In genomic region chr20:44412402-44413144, GRCh38 we compare ENCODE assay signal across 20 cellular contexts. TPM values are rescaled to one million over a fixed set of nuclear protein-coding genes. Genes with fewer than 3 reads are reported as not detected.
"Had no signal": no experiment of that assay in that cellular context is flagged by ENCODE, and none has a peak within 500 bp of the region (broad histone marks: within the 10 kb centered on the region; RNA-seq: fewer than 3 reads in every experiment).

No MANE protein-coding gene starts in this region.

- H3K4me3 Mint-ChIP-seq: activated CD4-positive, alpha-beta T cell treated with anti-CD3 and anti-CD28 coated beads, Interleukin-2, amount 10 ng/mL, durations not matched to agents 7 days and 5 days; effector memory CD8-positive, alpha-beta T cell; immature natural killer cell; neural crest cell had no signal

- H3K27me3 ChIP-seq: adrenal gland, tibial nerve had no signal

- H2AFZ ChIP-seq: parathyroid adenoma had no signal

- H3K27ac Mint-ChIP-seq: activated CD4-positive, alpha-beta T cell treated with anti-CD3 and anti-CD28 coated beads, Interleukin-2, amount 10 ng/mL, durations not matched to agents 7 days and 5 days; activated T-helper 2 cell treated with anti-CD3 and anti-CD28 coated beads, Interferon-gamma antibody, Interleukin-2, Interleukin-4, amounts not matched to agents 10 μg/mL and 5 μg/mL and 100 μg/mL, durations not matched to agents 14 hours and 24 hours and 36 hours; effector memory CD8-positive, alpha-beta T cell; immature natural killer cell had no signal

- H3K4me1 ChIP-seq: gastroesophageal sphincter, tibial nerve had no signal

- FAIRE-seq: TTC549 had no signal

- DNase-seq: activated CD4-positive, alpha-beta T cell treated with anti-CD3 and anti-CD28 coated beads, Interleukin-2, amount 10 ng/mL, durations not matched to agents 7 days and 5 days; activated CD4-positive, CD25-positive, alpha-beta regulatory T cell; activated CD8-positive, alpha-beta memory T cell treated with anti-CD3 and anti-CD28 coated beads for 24 hours; activated naive CD4-positive, alpha-beta T cell treated with anti-CD3 and anti-CD28 coated beads, Interleukin-2, amount 50 U/mL, for 16 hours; adrenal gland; effector memory CD8-positive, alpha-beta T cell; hypothalamus; immature natural killer cell; stimulated activated CD4-positive, alpha-beta T cell treated with anti-CD3 and anti-CD28 coated beads, Interleukin-4, amount 100 ng/mL, for 4 hours; T-helper 2 cell had no signal

- H3K36me3 Mint-ChIP-seq: immature natural killer cell had no signal

- H3K79me2 ChIP-seq: parathyroid adenoma had no signal

- H3K9me3 Mint-ChIP-seq: activated CD4-positive, alpha-beta T cell treated with anti-CD3 and anti-CD28 coated beads, Interleukin-2, amount 10 ng/mL, durations not matched to agents 7 days and 5 days; activated T-helper 2 cell treated with anti-CD3 and anti-CD28 coated beads, Interferon-gamma antibody, Interleukin-2, Interleukin-4, amounts not matched to agents 10 μg/mL and 5 μg/mL and 100 μg/mL, durations not matched to agents 14 hours and 24 hours and 36 hours; effector memory CD8-positive, alpha-beta T cell; immature natural killer cell; neural crest cell had no signal

- H3K4me1 Mint-ChIP-seq: activated CD4-positive, alpha-beta T cell treated with anti-CD3 and anti-CD28 coated beads, Interleukin-2, amount 10 ng/mL, durations not matched to agents 7 days and 5 days; immature natural killer cell; neural crest cell had no signal

- H3K4me3 ChIP-seq: adrenal gland, gastroesophageal sphincter, lung, skin epidermis, tibial nerve had no signal

- H3K27ac ChIP-seq: adrenal gland, gastroesophageal sphincter, parathyroid adenoma, skin epidermis, tibial nerve had no signal

- H3K36me3 ChIP-seq: adrenal gland, gastroesophageal sphincter, tibial nerve had no signal

- H3K9me3 ChIP-seq: adrenal gland, gastroesophageal sphincter, tibial nerve had no signal

- H3K9ac ChIP-seq: parathyroid adenoma had no signal

RNA-seq across cellular contexts. Expression of gene HNF4A, which starts 57.1 kb away (rescaled TPM):
- total RNA-seq: activated CD4-positive, alpha-beta T cell treated with anti-CD3 and anti-CD28 coated beads, Interleukin-2, amount 10 ng/mL, durations not matched to agents 7 days and 5 days; activated T-helper 2 cell treated with anti-CD3 and anti-CD28 coated beads, Interferon-gamma antibody, Interleukin-2, Interleukin-4, amounts not matched to agents 10 μg/mL and 5 μg/mL and 100 μg/mL, durations not matched to agents 14 hours and 24 hours and 36 hours; epithelial cell of proximal tubule; gastroesophageal sphincter; mononuclear cell; neural crest cell; tibial nerve had no signal
- polyA plus RNA-seq: immature natural killer cell had no signal
